ENCODE assay signal across 15 cellular contexts in the genomic region with DNA sequence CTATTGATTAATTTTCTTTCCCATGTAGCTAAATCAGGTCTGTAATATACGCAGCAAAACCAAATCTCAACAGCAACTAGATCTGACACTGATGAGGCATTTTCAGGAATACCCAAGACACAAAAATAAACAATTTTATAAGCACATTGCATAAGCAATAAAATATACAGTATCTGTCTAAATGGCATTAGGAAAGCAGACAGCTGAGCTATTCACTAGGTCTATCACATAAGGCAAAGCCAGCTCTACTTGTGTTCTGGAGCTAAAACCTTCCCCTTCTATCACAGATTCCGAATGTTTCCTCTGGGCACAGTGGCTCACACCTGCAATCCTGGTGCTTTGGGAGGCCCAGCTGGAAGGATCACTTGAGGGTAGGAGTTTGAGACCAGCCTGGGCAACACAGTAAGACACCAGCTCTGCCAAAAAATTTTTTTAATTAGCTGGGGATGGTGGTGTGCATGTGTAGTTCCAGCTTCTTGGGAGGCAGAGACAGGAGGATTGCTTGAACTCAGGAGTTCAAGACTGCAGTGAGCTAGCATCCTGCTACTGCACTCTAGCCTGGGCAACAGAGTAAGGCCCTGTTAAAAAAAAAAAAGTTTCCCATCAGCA. TPM values are rescaled to one million over a fixed set of nuclear protein-coding genes. Genes with fewer than 3 reads are reported as not detected.
DNase-seq lines count a peak whose midpoint lies in the region; ATAC-seq, FAIRE-seq and TF ChIP-seq lines count a peak whose summit lies in the region.
"Had no signal": no experiment of that assay in that cellular context is flagged by ENCODE, and none has a peak within 500 bp of the region (broad histone marks: within the 10 kb centered on the region; RNA-seq: fewer than 3 reads in every experiment).

No MANE protein-coding gene starts in this region.

- TF ChIP-seq POLR2A in H54 (IDR thresholded peaks at IDR 0.05; ENCODE audit: low read depth, low read length) = no peak

- no peak overlapping the region for H3K23ac ChIP-seq in mesenchymal stem cell (ENCODE audit: low read length in 2 of 2)

- H3K4me1 Mint-ChIP-seq in CD14-positive monocyte = peaks cover 28% of the 10 kb centered on the region
- peaks cover 64% of the 10 kb centered on the region for H3K4me1 Mint-ChIP-seq in activated T-helper 1 cell treated with anti-CD3 and anti-CD28 coated beads, Interleukin-12 subunit alpha, Interleukin-12 subunit beta, Interleukin-2, Interleukin-4 antibody, amounts not matched to agents 30 ng/mL and 10 ng/mL and 1 ng/mL, durations not matched to agents 14 hours and 24 hours and 36 hours (ENCODE audit: low read depth)

- no peak overlapping the region for H3K4me3 Mint-ChIP-seq in CD14-positive monocyte
- no peak overlapping the region for H3K4me3 Mint-ChIP-seq in activated T-helper 1 cell treated with anti-CD3 and anti-CD28 coated beads, Interleukin-12 subunit alpha, Interleukin-12 subunit beta, Interleukin-2, Interleukin-4 antibody, amounts not matched to agents 30 ng/mL and 10 ng/mL and 1 ng/mL, durations not matched to agents 14 hours and 24 hours and 36 hours
- H3K4me3 Mint-ChIP-seq: activated CD8-positive, alpha-beta T cell treated with anti-CD3 and anti-CD28 coated beads for 36 hours had no signal

- H3K4me1 ChIP-seq in mesenchymal stem cell (ENCODE audit: control insufficient read depth, insufficient read depth, low read depth, low read length) = peaks cover 3% of the 10 kb centered on the region

- no peak overlapping the region for H2BK5ac ChIP-seq in mesenchymal stem cell (ENCODE audit: low read depth, low read length, poor library complexity, severe bottlenecking)

- 91% methylated on average over 2 of the region's 2 CpGs for WGBS in mesenchymal stem cell

- no peak overlapping the region for H3K4me2 ChIP-seq in mesenchymal stem cell (ENCODE audit: low read length, poor library complexity, severe bottlenecking)

- H3K27ac ChIP-seq in mesenchymal stem cell (ENCODE audit: low read length, poor library complexity, severe bottlenecking) = no peak overlapping the region

- FAIRE-seq in H54 (lab: Jason Lieb, UNC) = peak; percentile 58

- no peak overlapping the region for H4K91ac ChIP-seq in mesenchymal stem cell (ENCODE audit: low read length)

- H3K36me3 ChIP-seq in mesenchymal stem cell (ENCODE audit: control insufficient read depth in 1 of 2, insufficient read depth in 2 of 2, low read depth in 1 of 2, low read length in 2 of 2) = no peaks in the 10 kb centered on the region

- no peaks in the 10 kb centered on the region for H3K27me3 Mint-ChIP-seq in CD14-positive monocyte (ENCODE audit: low read depth in 3 of 3)
- no peaks in the 10 kb centered on the region for H3K27me3 Mint-ChIP-seq in activated T-helper 1 cell treated with anti-CD3 and anti-CD28 coated beads, Interleukin-12 subunit alpha, Interleukin-12 subunit beta, Interleukin-2, Interleukin-4 antibody, amounts not matched to agents 30 ng/mL and 10 ng/mL and 1 ng/mL, durations not matched to agents 14 hours and 24 hours and 36 hours (ENCODE audit: insufficient read depth)
- H3K27me3 Mint-ChIP-seq: activated CD8-positive, alpha-beta T cell treated with anti-CD3 and anti-CD28 coated beads for 36 hours had no signal

- ATAC-seq in HG03159 (IDR thresholded peaks at IDR 0.05; ENCODE audit: unreplicated experiment) = no peak
- ATAC-seq: activated CD8-positive, alpha-beta T cell treated with anti-CD3 and anti-CD28 coated beads for 36 hours had no signal

- no peak overlapping the region for H2AK5ac ChIP-seq in mesenchymal stem cell (ENCODE audit: low read length, severe bottlenecking)

- H2BK12ac ChIP-seq in mesenchymal stem cell (ENCODE audit: low read length in 2 of 2) = no peak overlapping the region

- no peak overlapping the region for H2BK15ac ChIP-seq in mesenchymal stem cell (ENCODE audit: low read depth, poor library complexity, severe bottlenecking)

- H3K14ac ChIP-seq in mesenchymal stem cell (ENCODE audit: low read length in 2 of 2) = no peak overlapping the region

- no peaks in the 10 kb centered on the region for H3K27me3 ChIP-seq in mesenchymal stem cell (ENCODE audit: control insufficient read depth in 1 of 2, insufficient read depth in 1 of 2, low read length in 2 of 2)

- H3K9me3 Mint-ChIP-seq in CD14-positive monocyte = peaks cover 0 to 1% (median 0%) of the 10 kb centered on the region in 7 donors
- H3K9me3 Mint-ChIP-seq in activated T-helper 1 cell treated with anti-CD3 and anti-CD28 coated beads, Interleukin-12 subunit alpha, Interleukin-12 subunit beta, Interleukin-2, Interleukin-4 antibody, amounts not matched to agents 30 ng/mL and 10 ng/mL and 1 ng/mL, durations not matched to agents 14 hours and 24 hours and 36 hours = no peaks in the 10 kb centered on the region
- H3K9me3 Mint-ChIP-seq: activated CD8-positive, alpha-beta T cell treated with anti-CD3 and anti-CD28 coated beads for 36 hours had no signal

- H2BK120ac ChIP-seq in mesenchymal stem cell (ENCODE audit: low read depth, low read length) = no peak overlapping the region

- intact Hi-C loops in CD14-positive monocyte (cut with micrococcal nuclease) = no loop called here
- intact Hi-C loops in activated T-helper 1 cell treated with anti-CD3 and anti-CD28 coated beads, Interleukin-12 subunit alpha, Interleukin-12 subunit beta, Interleukin-2, Interleukin-4 antibody, amounts not matched to agents 30 ng/mL and 10 ng/mL and 1 ng/mL, durations not matched to agents 14 hours and 24 hours and 36 hours (cut with micrococcal nuclease) = no loop called here

- no peak for TF ChIP-seq CTCF in CD14-positive monocyte (IDR thresholded peaks at IDR 0.05)

- peak overlapping the region; percentile 37 for H4K8ac ChIP-seq in mesenchymal stem cell (ENCODE audit: low read length)

- H3K36me3 Mint-ChIP-seq in CD14-positive monocyte = peaks cover 7 to 20% of the 10 kb centered on the region in 2 donors
- peaks cover 18% of the 10 kb centered on the region for H3K36me3 Mint-ChIP-seq in activated T-helper 1 cell treated with anti-CD3 and anti-CD28 coated beads, Interleukin-12 subunit alpha, Interleukin-12 subunit beta, Interleukin-2, Interleukin-4 antibody, amounts not matched to agents 30 ng/mL and 10 ng/mL and 1 ng/mL, durations not matched to agents 14 hours and 24 hours and 36 hours (ENCODE audit: low read depth)

- H3K18ac ChIP-seq in mesenchymal stem cell (ENCODE audit: low read depth in 1 of 2, low read length in 2 of 2) = no peak overlapping the region

- no peak overlapping the region for H3K4me3 ChIP-seq in mesenchymal stem cell (ENCODE audit: insufficient read depth in 1 of 2, low read depth in 1 of 2, low read length in 2 of 2)

- no peak overlapping the region for H3K4ac ChIP-seq in mesenchymal stem cell (ENCODE audit: low read depth in 1 of 2, low read length in 2 of 2)

- peak overlapping the region in 4 of 7 donors; percentile 28 to 58 (median 56) for H3K27ac Mint-ChIP-seq in CD14-positive monocyte
- H3K27ac Mint-ChIP-seq in activated T-helper 1 cell treated with anti-CD3 and anti-CD28 coated beads, Interleukin-12 subunit alpha, Interleukin-12 subunit beta, Interleukin-2, Interleukin-4 antibody, amounts not matched to agents 30 ng/mL and 10 ng/mL and 1 ng/mL, durations not matched to agents 14 hours and 24 hours and 36 hours = peak overlapping the region; percentile 40
- H3K27ac Mint-ChIP-seq: activated CD8-positive, alpha-beta T cell treated with anti-CD3 and anti-CD28 coated beads for 36 hours had no signal

- DNase-seq in CD14-positive monocyte (ENCODE audit: low spot score) (no peak), H54 (ENCODE audit: insufficient read length, low spot score) (no peak), mesenchymal stem cell (no peak), SHP77 treated with DMSO at 0.1 percent for 48 hours (lab: John Stamatoyannopoulos, UW) (no peak), kidney glomerular epithelial cell (lab: John Stamatoyannopoulos, UW) (no peak)
- no peak for DNase-seq in activated T-helper 1 cell treated with anti-CD3 and anti-CD28 coated beads, Interleukin-12 subunit alpha, Interleukin-12 subunit beta, Interleukin-2, Interleukin-4 antibody, amounts not matched to agents 30 ng/mL and 10 ng/mL and 1 ng/mL, durations not matched to agents 14 hours and 24 hours and 36 hours (ENCODE audit: low spot score)
- DNase-seq in stimulated activated CD4-positive, alpha-beta T cell treated with anti-CD3 and anti-CD28 coated beads, Interleukin-4, amount 100 ng/mL, for 24 hours = no peak
- DNase-seq: activated CD8-positive, alpha-beta T cell treated with anti-CD3 and anti-CD28 coated beads for 36 hours; effector memory CD4-positive, alpha-beta T cell; EL; NCI-H1092; posterior cingulate gyrus; Right ventricle myocardium superior; stimulated activated CD4-positive, alpha-beta T cell treated with anti-CD3 and anti-CD28 coated beads, Interleukin-12 subunit alpha, Interleukin-12 subunit beta, amount 100 ng/mL, for 4 hours had no signal

- no peak overlapping the region for H2AFZ ChIP-seq in mesenchymal stem cell (ENCODE audit: low read depth, low read length)

- H3K79me1 ChIP-seq in mesenchymal stem cell (replicated peaks; ENCODE audit: low read length, poor library complexity, severe bottlenecking) = peaks cover 18% of the 10 kb centered on the region

- no peaks in the 10 kb centered on the region for H3K9me3 ChIP-seq in mesenchymal stem cell (ENCODE audit: control insufficient read depth, low read length)

- H3K9ac ChIP-seq in mesenchymal stem cell (ENCODE audit: low read length) = no peak overlapping the region

RNA-seq across cellular contexts. Expression of a gene that starts 21.1 kb away (rescaled TPM):
- polyA plus RNA-seq in CD14-positive monocyte = 100 to 1,000 TPM in 1 of 2 donors, 10 to 100 TPM in 1; 78.4 to 108 TPM
- total RNA-seq in activated T-helper 1 cell treated with anti-CD3 and anti-CD28 coated beads, Interleukin-12 subunit alpha, Interleukin-12 subunit beta, Interleukin-2, Interleukin-4 antibody, amounts not matched to agents 30 ng/mL and 10 ng/mL and 1 ng/mL, durations not matched to agents 14 hours and 24 hours and 36 hours = 76.7 and 77.1 TPM in 2 replicates
- 18.4 TPM for polyA plus RNA-seq in mesenchymal stem cell (2013, experiment 1 of 2)
- polyA plus RNA-seq in mesenchymal stem cell (2013, experiment 2 of 2) = 16.9 TPM
